ENCODE assay signal across 15 cellular contexts in the genomic region with DNA sequence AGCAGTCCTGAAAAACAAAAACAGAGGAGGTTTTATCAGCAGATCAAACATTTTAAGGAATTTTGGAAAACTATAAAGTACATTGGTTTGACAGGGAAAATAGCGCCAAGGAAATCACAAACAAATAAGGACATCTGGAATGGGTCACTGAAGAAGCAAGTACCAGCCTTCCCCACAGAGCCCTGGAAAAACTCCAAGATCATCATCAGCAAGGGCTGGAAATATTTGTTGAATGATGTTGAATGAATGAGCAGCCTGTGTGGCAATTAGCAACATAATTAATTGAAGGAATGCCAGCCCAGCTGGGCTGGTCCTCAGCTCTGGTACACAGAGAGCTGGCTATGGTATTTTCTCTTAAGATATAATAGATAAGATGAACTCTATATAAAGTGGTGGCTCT.
DNase-seq lines count a peak whose midpoint lies in the region; TF ChIP-seq lines count a peak whose summit lies in the region.
"Had no signal": no experiment of that assay in that cellular context is flagged by ENCODE, and none has a peak within 500 bp of the region (broad histone marks: within the 10 kb centered on the region; RNA-seq: fewer than 3 reads in every experiment).

No MANE protein-coding gene starts in this region.

- no peak overlapping the region for H4K91ac ChIP-seq in trophoblast cell (ENCODE audit: low read depth, low read length)

- intact Hi-C loops in sigmoid colon (cut with DNase I): no loop called here

- H2AK5ac ChIP-seq in trophoblast cell (ENCODE audit: low read length): no peak overlapping the region

- H3K4me2 ChIP-seq in trophoblast cell (ENCODE audit: low read length): no peak overlapping the region

- H3K4me1 ChIP-seq in trophoblast cell (ENCODE audit: control insufficient read depth in 1 of 2, insufficient read depth in 2 of 2, low read length in 2 of 2): peaks cover 0 to 1% of the 10 kb centered on the region in 2 experiments
- H3K4me1 ChIP-seq in sigmoid colon: no peaks in the 10 kb centered on the region

- no CpG with 5 or more reads among the region's 1 CpG for WGBS in trophoblast cell (ENCODE audit: extremely low coverage, insufficient coverage, insufficient read length)
- 84 to 93% methylated on average over 1 of the region's 1 CpG for WGBS in sigmoid colon, 2 donors

- H3K79me1 ChIP-seq in trophoblast cell (ENCODE audit: low read length): no peaks in the 10 kb centered on the region

- no peak overlapping the region for H3K4ac ChIP-seq in trophoblast cell (ENCODE audit: low read depth, low read length)

- H3K9ac ChIP-seq in trophoblast cell (ENCODE audit: low read length): no peak overlapping the region

- H3K36me3 ChIP-seq in trophoblast cell (ENCODE audit: control insufficient read depth in 1 of 2, insufficient read depth in 2 of 2, low read length in 2 of 2): no peaks in the 10 kb centered on the region
- H3K36me3 ChIP-seq in sigmoid colon: no peaks in the 10 kb centered on the region
- H3K36me3 ChIP-seq: MG63 had no signal

- no peak overlapping the region for H3K23ac ChIP-seq in trophoblast cell (ENCODE audit: low read length)

- H3K9me3 ChIP-seq in trophoblast cell (ENCODE audit: insufficient read depth, low read depth, low read length) (no peaks in the 10 kb centered on the region), sigmoid colon (peaks cover 0 to 3% (median 0%) of the 10 kb centered on the region in 4 donors)
- H3K9me3 ChIP-seq: MG63, mucosa of descending colon had no signal

- DNase-seq in G401 (ENCODE audit: low spot score): peak; percentile 8
- DNase-seq in NCI-H69 (lab: John Stamatoyannopoulos, UW): peak; percentile 74
- peak; percentile 45 for DNase-seq in epidermal melanocyte (ENCODE audit: insufficient read length, low spot score)
- peak; percentile 59 to 69 for DNase-seq in trophoblast cell
- DNase-seq in NCI-H226: no peak
- no peak for DNase-seq in DMS114 treated with DMSO at 0.1 percent for 48 hours (lab: John Stamatoyannopoulos, UW; ENCODE audit: unreplicated experiment)
- DNase-seq in sigmoid colon: no peak
- DNase-seq in activated T-cell treated with anti-CD3 and anti-CD28 coated beads, Interleukin-2, amount 50 U/mL, for 1 hour: no peak
- DNase-seq: activated CD4-positive, alpha-beta T cell treated with anti-CD3 and anti-CD28 coated beads for 4 hours; CD8-positive, alpha-beta T cell; endodermal cell; GDM1; MG63; mucosa of descending colon; SHP77 had no signal

- H2BK120ac ChIP-seq in trophoblast cell (ENCODE audit: insufficient read depth, low read length, poor library complexity): no peak overlapping the region

- H3K27me3 ChIP-seq in trophoblast cell (ENCODE audit: insufficient read depth, low read length) (no peaks in the 10 kb centered on the region), sigmoid colon (no peaks in the 10 kb centered on the region)
- H3K27me3 ChIP-seq: MG63 had no signal

- no peak for TF ChIP-seq EP300 in sigmoid colon (IDR thresholded peaks at IDR 0.05)

- no peak overlapping the region for H3K14ac ChIP-seq in trophoblast cell (ENCODE audit: low read length)

- no peak overlapping the region for H4K12ac ChIP-seq in trophoblast cell (ENCODE audit: low read depth, low read length)

- no peak overlapping the region for H2AFZ ChIP-seq in trophoblast cell (ENCODE audit: insufficient read depth, low read length, poor library complexity)

- no peaks in the 10 kb centered on the region for H3K79me2 ChIP-seq in trophoblast cell (ENCODE audit: control insufficient read depth, insufficient read depth, low read length, poor library complexity)

- in situ Hi-C loops in G401 (cut with HindIII; ENCODE audit: low sequenced_read_pairs): no loop called here

- TF ChIP-seq CTCF in sigmoid colon (IDR thresholded peaks at IDR 0.05): no peak

- H4K8ac ChIP-seq in trophoblast cell (ENCODE audit: low read depth, low read length): no peak overlapping the region

- H3K18ac ChIP-seq in trophoblast cell (ENCODE audit: low read length): no peak overlapping the region

- H3K4me3 ChIP-seq in trophoblast cell (ENCODE audit: low read depth, low read length): no peak overlapping the region
- H3K4me3 ChIP-seq in sigmoid colon: no peak overlapping the region
- H3K4me3 ChIP-seq: MG63, mucosa of descending colon had no signal

- no peak overlapping the region for H3K27ac ChIP-seq in trophoblast cell (ENCODE audit: low read depth, low read length)
- no peak overlapping the region for H3K27ac ChIP-seq in sigmoid colon

- no peak overlapping the region for H2BK5ac ChIP-seq in trophoblast cell (ENCODE audit: low read depth, low read length, poor library complexity)

- no peak overlapping the region for H2BK12ac ChIP-seq in trophoblast cell (ENCODE audit: low read length)

- no peak for TF ChIP-seq POLR2A in sigmoid colon (IDR thresholded peaks at IDR 0.05)

Comparison
In these comparisons a context has a peak if more than half of its experiments do, and no peak if none do; other contexts are left out.
1. DNase-seq: peak in G401 (single experiment), NCI-H69 (single experiment), epidermal melanocyte (single experiment) and trophoblast cell (2 of 2); none in NCI-H226 (single experiment), DMS114 treated with DMSO at 0.1 percent for 48 hours (single experiment), sigmoid colon (single experiment) and activated T-cell treated with anti-CD3 and anti-CD28 coated beads, Interleukin-2, amount 50 U/mL, for 1 hour (single experiment).